13 cellular contexts compared by ENCODE assay signal in the genomic region with DNA sequence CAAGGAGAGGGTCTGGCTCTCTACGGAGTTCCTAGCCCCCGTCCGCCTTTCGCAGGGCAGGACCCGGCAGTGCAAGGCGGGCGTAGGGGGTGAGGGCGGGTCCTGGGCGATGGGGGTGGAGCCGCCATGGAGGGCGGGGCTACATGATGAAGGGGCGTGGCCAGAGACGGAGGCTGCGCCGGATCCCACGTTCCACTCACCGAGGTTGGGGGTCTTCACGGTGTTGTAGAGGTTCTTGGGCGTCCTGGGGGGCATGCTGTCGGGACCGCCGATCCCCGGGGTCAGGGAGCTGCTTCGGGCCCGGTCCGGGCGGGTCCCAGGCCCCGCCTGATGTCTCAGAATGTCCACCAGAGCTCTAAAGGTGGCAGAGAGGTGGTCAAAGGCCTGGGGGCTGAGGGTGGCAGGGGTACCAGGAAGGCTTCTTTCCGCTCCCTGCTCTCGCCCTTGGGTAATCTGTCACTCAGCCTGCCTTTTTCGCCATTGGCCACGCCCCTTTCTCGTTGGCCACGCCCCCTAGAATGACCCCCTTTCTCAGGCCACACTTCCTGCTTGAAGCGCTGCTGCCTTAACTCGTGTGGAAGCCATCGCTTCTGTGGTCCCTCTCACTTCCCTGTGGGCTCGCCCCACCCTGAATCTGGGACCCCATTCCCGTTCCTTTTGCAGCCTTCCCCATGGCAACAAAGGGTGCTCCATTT. TPM values are rescaled to one million over a fixed set of nuclear protein-coding genes. Genes with fewer than 3 reads are reported as not detected.
DNase-seq lines count a peak whose midpoint lies in the region; ATAC-seq and TF ChIP-seq lines count a peak whose summit lies in the region.
"Had no signal": no experiment of that assay in that cellular context is flagged by ENCODE, and none has a peak within 500 bp of the region (broad histone marks: within the 10 kb centered on the region; RNA-seq: fewer than 3 reads in every experiment).

No MANE protein-coding gene starts in this region.

- H3K4me3 ChIP-seq in BE2C (ENCODE audit: low read depth, low read length) (peak overlapping the region; percentile 63), iPS-18a (ENCODE audit: low read length) (peak overlapping the region; percentile 63), left lung (no peak overlapping the region), OCI-LY7 (ENCODE audit: low read depth, low read length, poor library complexity, severe bottlenecking) (no peak overlapping the region)
- H3K4me3 ChIP-seq: lung had no signal

- H3K4me2 ChIP-seq in OCI-LY7 (ENCODE audit: low read length): no peak overlapping the region

- no peak overlapping the region for H3K9ac ChIP-seq in iPS-18a (ENCODE audit: low read length)

- H3K9me3 ChIP-seq in BE2C (no peaks in the 10 kb centered on the region), iPS-18a (ENCODE audit: control insufficient read depth, low read depth, low read length) (no peaks in the 10 kb centered on the region), left lung (no peaks in the 10 kb centered on the region), OCI-LY7 (ENCODE audit: low read length) (no peaks in the 10 kb centered on the region)

- intact Hi-C loops in left lung (cut with DNase I) (no loop called here), OCI-LY7 (cut with micrococcal nuclease; ENCODE audit: unreplicated experiment) (no loop called here)

- DNase-seq in BE2C (peak; percentile 73), ELF-1 (ENCODE audit: low read depth, low spot score) (peak; percentile 84), OCI-M1 (lab: John Stamatoyannopoulos, UW) (peak; percentile 30), left lung (no peak), activated gamma-delta T cell treated with Interleukin-2 at 50 U/mL for 16 hours (no peak), OCI-LY7 (ENCODE audit: low spot score) (no peak), cerebellar nuclear complex (lab: John Stamatoyannopoulos, UW) (no peak)
- DNase-seq: activated naive CD8-positive, alpha-beta T cell treated with anti-CD3 and anti-CD28 coated beads, Interleukin-2, amount 10 ng/mL, durations not matched to agents 7 days and 5 days; stimulated activated naive CD4-positive, alpha-beta T cell treated with Interleukin-2 at 50 U/mL for 16 hours had no signal

- ATAC-seq in left lung: no peak

- H3K27ac ChIP-seq in iPS-18a (ENCODE audit: low read length): no peak overlapping the region
- H3K27ac ChIP-seq in left lung: no peak overlapping the region
- H3K27ac ChIP-seq in OCI-LY7 (ENCODE audit: low read depth, low read length, poor library complexity, severe bottlenecking): no peak overlapping the region

- no TSS peak for BruUV-seq in OCI-LY7 (replicated peaks; lab: Mats Ljungman, UMichigan)

- no peaks in the 10 kb centered on the region for H3K9me2 ChIP-seq in OCI-LY7 (ENCODE audit: insufficient read depth, low read length)

- POLR2A ChIA-PET in OCI-LY7 (lab: Charles Lee): no interaction called here

- no peaks in the 10 kb centered on the region for H3K4me1 ChIP-seq in BE2C
- peaks cover 12% of the 10 kb centered on the region for H3K4me1 ChIP-seq in iPS-18a (ENCODE audit: control insufficient read depth, low read depth, low read length)
- peaks cover 0 to 13% of the 10 kb centered on the region in 2 donors for H3K4me1 ChIP-seq in left lung
- no peaks in the 10 kb centered on the region for H3K4me1 ChIP-seq in OCI-LY7 (ENCODE audit: insufficient read depth, low read length, poor library complexity, severe bottlenecking)

- H4K20me1 ChIP-seq in OCI-LY7 (ENCODE audit: insufficient read depth, low read length): no peaks in the 10 kb centered on the region

- no peak for TF ChIP-seq CTCF in BE2C (IDR thresholded peaks at IDR 0.05; ENCODE audit: low read depth, low read length)
- no peak for TF ChIP-seq CTCF in left lung (IDR thresholded peaks at IDR 0.05)
- no peak for TF ChIP-seq CTCF in OCI-LY7 (conservative IDR thresholded peaks at IDR 0.05; ENCODE audit: low read length)

- H3K27me3 ChIP-seq in BE2C (peaks cover 51% of the 10 kb centered on the region), iPS-18a (ENCODE audit: control insufficient read depth, insufficient read depth, low read length) (peaks cover 76% of the 10 kb centered on the region), left lung (peaks cover 60 to 99% of the 10 kb centered on the region in 2 donors)

- H3K79me2 ChIP-seq in OCI-LY7 (ENCODE audit: insufficient read depth, low read depth, low read length): no peaks in the 10 kb centered on the region

- no peak overlapping the region for H2AFZ ChIP-seq in OCI-LY7 (ENCODE audit: low read length)

- H3K36me3 ChIP-seq in BE2C (no peaks in the 10 kb centered on the region), iPS-18a (ENCODE audit: control insufficient read depth, low read depth, low read length) (no peaks in the 10 kb centered on the region), left lung (no peaks in the 10 kb centered on the region), OCI-LY7 (ENCODE audit: insufficient read depth, low read length) (no peaks in the 10 kb centered on the region)

- CTCF ChIA-PET in OCI-LY7 (lab: Charles Lee; ENCODE audit: unreplicated experiment): no interaction called here

RNA-seq across cellular contexts. Expression of a gene that starts 2.5 kb away (rescaled TPM):
- 0.12 TPM for polyA plus RNA-seq in BE2C (2012; ENCODE audit: insufficient read depth, insufficient read length, low read depth)
- not detected for total RNA-seq in left lung
- not detected in 2 replicates for total RNA-seq in OCI-LY7 (2014; rRNA removed; shearing (Covaris generic))
- total RNA-seq in OCI-LY7 (2022): not detected in 2 replicates
- total RNA-seq: activated naive CD8-positive, alpha-beta T cell treated with anti-CD3 and anti-CD28 coated beads, Interleukin-2, amount 10 ng/mL, durations not matched to agents 7 days and 5 days; skeletal muscle tissue had no signal
- polyA plus RNA-seq: lung had no signal

RNA-seq across cellular contexts. Expression of a gene that starts 20.9 kb away (rescaled TPM):
- polyA plus RNA-seq in BE2C (2012; ENCODE audit: insufficient read depth, insufficient read length, low read depth): 60.2 TPM
- total RNA-seq in left lung (10 to 100 TPM; 36.2 to 49.4 TPM), OCI-LY7 (2022) (37.0 and 37.7 TPM in 2 replicates)
- total RNA-seq in OCI-LY7 (2014; rRNA removed; shearing (Covaris generic)): 89.5 and 115 TPM in 2 replicates

RNA-seq across cellular contexts. Expression of a gene that starts 24.0 kb away (rescaled TPM):
- polyA plus RNA-seq in BE2C (2012; ENCODE audit: insufficient read depth, insufficient read length, low read depth): not detected
- total RNA-seq in left lung (not detected), OCI-LY7 (2022) (not detected in 2 replicates)
- not detected in 2 replicates for total RNA-seq in OCI-LY7 (2014; rRNA removed; shearing (Covaris generic))
- total RNA-seq: activated naive CD8-positive, alpha-beta T cell treated with anti-CD3 and anti-CD28 coated beads, Interleukin-2, amount 10 ng/mL, durations not matched to agents 7 days and 5 days; epithelial cell of proximal tubule; lung; skeletal muscle tissue had no signal
- polyA plus RNA-seq: lung had no signal

RNA-seq across cellular contexts. Expression of a gene that starts 33.0 kb away (rescaled TPM):
- polyA plus RNA-seq in BE2C (2012; ENCODE audit: insufficient read depth, insufficient read length, low read depth): 523 TPM
- 10 to 100 TPM; 26.5 to 39.1 TPM for total RNA-seq in left lung
- total RNA-seq in OCI-LY7 (2014; rRNA removed; shearing (Covaris generic)): 682 and 848 TPM in 2 replicates
- total RNA-seq in OCI-LY7 (2022): 285 and 321 TPM in 2 replicates

RNA-seq across cellular contexts. Expression of a gene that starts 35.9 kb away (rescaled TPM):
- polyA plus RNA-seq in BE2C (2012; ENCODE audit: insufficient read depth, insufficient read length, low read depth): 18.3 TPM
- total RNA-seq in left lung (1 to 10 TPM; 8.7 to 9.5 TPM), OCI-LY7 (2022) (8.6 and 10.6 TPM in 2 replicates)
- 1.8 and 5.2 TPM in 2 replicates for total RNA-seq in OCI-LY7 (2014; rRNA removed; shearing (Covaris generic))

Comparison
In these comparisons a context has a peak if more than half of its experiments do, and no peak if none do; other contexts are left out.
1. DNase-seq: peak in BE2C (single experiment), ELF-1 (single experiment) and OCI-M1 (single experiment); none in left lung (0 of 2), activated gamma-delta T cell treated with Interleukin-2 at 50 U/mL for 16 hours (single experiment), OCI-LY7 (single experiment) and cerebellar nuclear complex (0 of 2).
2. H3K4me3 ChIP-seq: peak in BE2C (single experiment) and iPS-18a (single experiment); none in left lung (0 of 2) and OCI-LY7 (single experiment).